In the genomic region with DNA sequence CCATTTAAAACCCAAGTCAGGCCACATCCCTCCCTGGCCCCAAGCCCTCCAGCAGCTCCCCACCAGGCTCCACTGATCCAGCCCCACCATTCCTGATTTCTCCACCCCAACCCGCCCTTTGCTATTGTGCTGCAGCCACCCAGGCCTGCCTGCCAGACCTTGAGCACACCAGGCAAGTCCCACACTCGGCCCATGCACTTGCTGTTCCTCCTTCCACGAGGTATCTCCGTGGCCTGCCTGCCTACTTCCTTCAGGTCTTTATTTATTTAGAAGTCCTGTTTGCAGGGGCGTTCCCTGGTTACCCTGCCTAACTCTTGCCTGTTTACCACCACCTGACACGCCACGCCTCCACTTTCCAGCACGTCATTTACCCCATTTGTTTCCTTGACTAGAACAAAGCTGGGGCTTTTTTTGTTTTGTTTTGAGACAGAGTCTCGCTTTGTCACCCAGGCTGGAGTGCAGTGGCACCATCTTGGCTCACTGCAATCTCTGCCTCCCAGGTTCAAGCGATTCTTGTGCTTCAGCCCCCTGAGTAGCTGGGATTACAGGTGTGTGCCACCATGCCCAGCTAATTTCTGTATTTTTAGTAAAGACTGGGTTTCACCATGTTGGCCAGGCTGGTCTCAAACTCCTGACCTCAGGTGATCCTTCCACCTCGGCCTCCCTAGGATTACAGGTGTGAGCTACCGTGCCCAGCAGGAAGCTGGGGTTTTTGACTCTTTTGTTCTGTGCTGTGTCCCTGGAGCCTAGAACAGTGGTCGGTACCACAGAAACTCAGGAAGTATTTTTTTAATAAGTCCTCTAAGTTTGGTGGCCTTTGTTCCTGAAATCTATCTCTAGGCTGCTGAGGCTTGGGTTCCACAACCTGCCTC, we compare ENCODE assay signal across 8 cellular contexts. TPM values are rescaled to one million over a fixed set of nuclear protein-coding genes. Genes with fewer than 3 reads are reported as not detected.
DNase-seq lines count a peak whose midpoint lies in the region; ATAC-seq and FAIRE-seq lines count a peak whose summit lies in the region.

No MANE protein-coding gene starts in this region.

- no peaks in the 10 kb centered on the region for H3K9me3 ChIP-seq in effector memory CD4-positive, alpha-beta T cell (ENCODE audit: control insufficient read depth, low read length)

- H3K27ac ChIP-seq in effector memory CD4-positive, alpha-beta T cell (ENCODE audit: insufficient read depth, low read length, poor library complexity, severe bottlenecking), result peak overlapping the region; percentile 98

- no peaks in the 10 kb centered on the region for H3K27me3 ChIP-seq in effector memory CD4-positive, alpha-beta T cell (replicated peaks; ENCODE audit: control insufficient read depth, insufficient read depth, low read length, poor library complexity, severe bottlenecking)

- H3K4me1 Mint-ChIP-seq in activated CD4-positive, alpha-beta T cell treated with anti-CD3 and anti-CD28 coated beads, Interleukin-2, amount 10 ng/mL, durations not matched to agents 24 days and 14 days, result peaks cover 45% of the 10 kb centered on the region

- peak overlapping the region; percentile 100 for H3K27ac Mint-ChIP-seq in activated CD4-positive, alpha-beta T cell treated with anti-CD3 and anti-CD28 coated beads, Interleukin-2, amount 10 ng/mL, durations not matched to agents 24 days and 14 days

- H3K4me3 ChIP-seq in effector memory CD4-positive, alpha-beta T cell (ENCODE audit: insufficient read depth, low read depth, low read length, poor library complexity, severe bottlenecking), result peak overlapping the region; percentile 4

- H3K36me3 Mint-ChIP-seq in activated CD4-positive, alpha-beta T cell treated with anti-CD3 and anti-CD28 coated beads, Interleukin-2, amount 10 ng/mL, durations not matched to agents 24 days and 14 days (ENCODE audit: low read depth), result peaks cover 56% of the 10 kb centered on the region

- peak; percentile 57 for ATAC-seq in HG03354 (IDR thresholded peaks at IDR 0.05; ENCODE audit: poor library complexity, severe bottlenecking, unreplicated experiment)

- FAIRE-seq in GM19239 (lab: Jason Lieb, UNC), result peak; percentile 100

- peak overlapping the region; percentile 86 for H3K4me3 Mint-ChIP-seq in activated CD4-positive, alpha-beta T cell treated with anti-CD3 and anti-CD28 coated beads, Interleukin-2, amount 10 ng/mL, durations not matched to agents 24 days and 14 days

- no peaks in the 10 kb centered on the region for H3K9me3 Mint-ChIP-seq in activated CD4-positive, alpha-beta T cell treated with anti-CD3 and anti-CD28 coated beads, Interleukin-2, amount 10 ng/mL, durations not matched to agents 24 days and 14 days

- peaks cover 2% of the 10 kb centered on the region for H3K27me3 Mint-ChIP-seq in activated CD4-positive, alpha-beta T cell treated with anti-CD3 and anti-CD28 coated beads, Interleukin-2, amount 10 ng/mL, durations not matched to agents 24 days and 14 days

- no peaks in the 10 kb centered on the region for H3K36me3 ChIP-seq in effector memory CD4-positive, alpha-beta T cell (ENCODE audit: control insufficient read depth, insufficient read depth, low read length)

- intact Hi-C loops in activated CD4-positive, alpha-beta T cell treated with anti-CD3 and anti-CD28 coated beads, Interleukin-2, amount 10 ng/mL, durations not matched to agents 24 days and 14 days (cut with micrococcal nuclease), result loop anchor here (1.0 to 2.0 kb wide), 6 partner anchors 13 to 193 kb away; a partner anchor contains a TSS

- H3K4me1 ChIP-seq in effector memory CD4-positive, alpha-beta T cell (ENCODE audit: control insufficient read depth, insufficient read depth, low read length, poor library complexity, severe bottlenecking), result peaks cover 28% of the 10 kb centered on the region

- DNase-seq in COR-L47 (lab: John Stamatoyannopoulos, UW), result peak; percentile 70
- DNase-seq in GM19239 (ENCODE audit: insufficient read length, low spot score), result no peak
- peak; percentile 98 for DNase-seq in activated CD4-positive, alpha-beta T cell treated with anti-CD3 and anti-CD28 coated beads, Interleukin-2, amount 10 ng/mL, durations not matched to agents 24 days and 14 days
- DNase-seq in effector memory CD4-positive, alpha-beta T cell, result peak; percentile 94 to 96 (median 96)
- peak; percentile 89 to 95 for DNase-seq in stimulated activated CD4-positive, alpha-beta T cell treated with anti-CD3 and anti-CD28 coated beads, Interleukin-12 subunit alpha, Interleukin-12 subunit beta, amount 100 ng/mL, for 24 hours (ENCODE audit: low read depth in 2 of 2)
- no peak for DNase-seq in SIG-M5 (lab: John Stamatoyannopoulos, UW)
- no peak for DNase-seq in NCI-H1930 (lab: John Stamatoyannopoulos, UW)

RNA-seq across cellular contexts. Expression of a gene that starts 6.7 kb away (rescaled TPM):
- total RNA-seq in activated CD4-positive, alpha-beta T cell treated with anti-CD3 and anti-CD28 coated beads, Interleukin-2, amount 10 ng/mL, durations not matched to agents 24 days and 14 days, result 86.9 and 88.6 TPM in 2 replicates

RNA-seq across cellular contexts. Expression of a gene that starts 13.6 kb away (rescaled TPM):
- 3.4 TPM in 2 replicates for total RNA-seq in activated CD4-positive, alpha-beta T cell treated with anti-CD3 and anti-CD28 coated beads, Interleukin-2, amount 10 ng/mL, durations not matched to agents 24 days and 14 days

RNA-seq across cellular contexts. Expression of a gene that starts 25.3 kb away (rescaled TPM):
- total RNA-seq in activated CD4-positive, alpha-beta T cell treated with anti-CD3 and anti-CD28 coated beads, Interleukin-2, amount 10 ng/mL, durations not matched to agents 24 days and 14 days, result 5.3 and 5.7 TPM in 2 replicates

RNA-seq across cellular contexts. Expression of a gene that starts 29.0 kb away (rescaled TPM):
- total RNA-seq in activated CD4-positive, alpha-beta T cell treated with anti-CD3 and anti-CD28 coated beads, Interleukin-2, amount 10 ng/mL, durations not matched to agents 24 days and 14 days, result 5.7 and 6.8 TPM in 2 replicates

Comparison
In these comparisons a context has a peak if more than half of its experiments do, and no peak if none do; other contexts are left out.
1. DNase-seq: peak in COR-L47 (single experiment), activated CD4-positive, alpha-beta T cell treated with anti-CD3 and anti-CD28 coated beads, Interleukin-2, amount 10 ng/mL, durations not matched to agents 24 days and 14 days (single experiment), effector memory CD4-positive, alpha-beta T cell (3 of 3) and stimulated activated CD4-positive, alpha-beta T cell treated with anti-CD3 and anti-CD28 coated beads, Interleukin-12 subunit alpha, Interleukin-12 subunit beta, amount 100 ng/mL, for 24 hours (2 of 2); none in GM19239 (single experiment), SIG-M5 (single experiment) and NCI-H1930 (0 of 2).